In the genomic region with DNA sequence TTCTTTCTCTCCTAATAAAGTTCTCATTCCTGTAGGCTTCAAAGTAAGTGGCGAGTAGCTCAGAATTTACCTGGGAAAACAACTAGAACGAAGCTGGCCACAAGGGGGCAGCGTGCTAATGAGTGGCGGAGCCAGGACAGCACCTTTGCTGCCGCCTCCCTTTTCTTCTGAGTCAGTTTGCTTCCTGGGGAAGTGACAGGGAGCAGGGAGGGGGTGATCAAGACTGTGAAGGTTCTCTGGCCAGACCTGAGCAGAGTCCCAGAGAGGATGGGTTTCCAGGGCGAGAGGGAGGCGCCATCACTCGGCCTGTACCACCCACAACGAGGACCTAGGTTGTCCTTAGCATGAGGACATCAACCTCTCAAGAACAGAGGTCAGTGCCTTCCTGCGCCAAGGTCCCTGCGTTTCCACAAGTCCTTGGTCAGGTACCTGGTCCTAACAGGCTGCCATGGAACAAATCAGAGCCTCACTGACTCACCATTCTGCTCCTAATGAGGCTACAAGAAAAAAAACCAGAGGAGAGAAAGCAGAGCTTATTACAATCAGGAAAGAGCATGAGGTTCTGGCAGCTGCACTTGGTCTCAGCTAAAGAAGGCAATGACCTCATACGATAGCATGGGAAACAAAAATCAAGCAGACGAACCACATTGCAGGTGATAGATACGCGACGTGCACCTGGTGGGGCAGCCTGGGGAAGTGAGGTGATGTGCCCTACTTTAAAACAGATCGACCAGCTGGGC, we compare ENCODE assay signal across 8 cellular contexts.
A peak's percentile ranks its signal among the peaks of the same experiment; 100 is the strongest.
DNase-seq lines count a peak whose midpoint lies in the region; ATAC-seq, FAIRE-seq and TF ChIP-seq lines count a peak whose summit lies in the region.

No MANE protein-coding gene starts in this region.

- no peak overlapping the region for H3K4me3 ChIP-seq in WI38 (ENCODE audit: low read depth, low read length)
- no peak overlapping the region for H3K4me3 ChIP-seq in bronchial epithelial cell (ENCODE audit: low read depth, low read length)

- no peaks in the 10 kb centered on the region for H3K36me3 ChIP-seq in bronchial epithelial cell (ENCODE audit: control insufficient read depth, insufficient read depth, low read length)

- H3K27me3 ChIP-seq in bronchial epithelial cell (ENCODE audit: control insufficient read depth, insufficient read depth, low read length) = no peaks in the 10 kb centered on the region

- TF ChIP-seq CTCF in WI38 (IDR thresholded peaks at IDR 0.05; ENCODE audit: low read depth, low read length) (peak; percentile 69), bronchial epithelial cell (IDR thresholded peaks at IDR 0.05; ENCODE audit: insufficient read depth, low read length, severe bottlenecking) (peak; percentile 83)

- DNase-seq in ELF-1 (ENCODE audit: low read depth, low spot score) = peak; percentile 94
- DNase-seq in NCI-H226 = peak; percentile 72
- DNase-seq in bronchial epithelial cell (ENCODE audit: low read depth) = peak; percentile 93
- peak; percentile 83 for DNase-seq in iris pigment epithelial cell (ENCODE audit: low read depth)
- DNase-seq in smooth muscle cell of the brain vasculature (ENCODE audit: low read depth, low spot score) = peak; percentile 65

- peak; percentile 54 for ATAC-seq in HG02938 (IDR thresholded peaks at IDR 0.05; ENCODE audit: unreplicated experiment)
- no peak for ATAC-seq in GM18858 (IDR thresholded peaks at IDR 0.05; ENCODE audit: unreplicated experiment)

- peak; percentile 75 for FAIRE-seq in bronchial epithelial cell (lab: Jason Lieb, UNC)
